In the genomic region with DNA sequence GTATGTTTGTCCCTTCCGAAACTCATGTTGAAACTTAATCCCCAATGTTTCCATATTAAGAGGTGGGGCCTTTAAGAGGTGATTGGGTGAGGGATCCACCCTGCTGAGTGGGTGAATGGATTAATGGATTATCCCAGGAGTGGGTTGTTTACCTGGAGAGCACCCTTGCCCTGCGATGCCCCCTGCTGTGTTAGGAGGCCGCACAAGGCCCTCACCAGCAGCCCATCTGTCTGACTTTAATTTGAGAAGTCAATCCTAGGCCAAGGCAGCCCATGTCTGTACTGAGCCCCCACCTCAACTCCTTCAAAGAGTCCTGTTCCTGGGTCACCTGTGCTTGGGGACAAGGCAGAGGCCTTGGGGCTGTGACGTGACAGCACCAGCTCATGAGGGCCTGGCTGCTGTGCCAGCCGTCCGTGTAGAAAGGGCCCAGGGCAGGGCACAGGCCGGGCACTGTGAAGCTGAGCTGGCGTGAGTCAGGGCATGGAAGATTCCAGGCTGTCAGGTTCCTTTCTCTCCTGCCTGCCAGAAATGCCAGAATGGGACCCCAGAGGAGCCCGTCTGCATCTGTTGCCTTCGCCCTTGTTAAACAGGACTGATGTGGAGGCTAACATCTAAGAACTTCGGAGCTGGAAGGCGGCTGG, we compare ENCODE assay signal across 18 cellular contexts.
"Had no signal": no experiment of that assay in that cellular context is flagged by ENCODE, and none has a peak within 500 bp of the region (broad histone marks: within the 10 kb centered on the region; RNA-seq: fewer than 3 reads in every experiment).

No MANE protein-coding gene starts in this region.

- DNase-seq: activated gamma-delta T cell treated with Interleukin-2 at 50 U/mL for 16 hours; activated naive CD8-positive, alpha-beta T cell treated with anti-CD3 and anti-CD28 coated beads for 36 hours; activated T-cell treated with anti-CD3 and anti-CD28 coated beads, Interleukin-2, amount 50 U/mL, for 72 hours; anterior cingulate cortex; cerebellar nuclear complex; foreskin fibroblast; glutamatergic neuron; left cardiac atrium; naive B cell; right cardiac atrium; substantia nigra; T-helper 2 cell had no signal

- ATAC-seq: activated T-cell treated with anti-CD3 and anti-CD28 coated beads, Interleukin-2, amount 50 U/mL, for 72 hours; left cardiac atrium; right cardiac atrium; stimulated activated memory B cell treated with anti-CD40 and anti-IgM and Interleukin-4, amounts not matched to agents 10 μg/mL and 1 μg/mL and 100 μg/mL, for 72 hours had no signal

- H3K4me3 Mint-ChIP-seq: activated naive CD8-positive, alpha-beta T cell treated with anti-CD3 and anti-CD28 coated beads for 36 hours; activated T-cell treated with anti-CD3 and anti-CD28 coated beads, Interleukin-2, amount 50 U/mL, for 72 hours; dendritic cell treated with granulocyte-macrophage colony-stimulating factor and Interleukin-4, amounts not matched to agents 40 ng/mL and 50 ng/mL, for 4 days; stimulated activated memory B cell treated with anti-CD40 and anti-IgM and Interleukin-4, amounts not matched to agents 10 μg/mL and 1 μg/mL and 100 μg/mL, for 72 hours had no signal

- H3K4me3 ChIP-seq: esophagus muscularis mucosa, lung, upper lobe of left lung had no signal

- H3K9me3 Mint-ChIP-seq: activated naive CD8-positive, alpha-beta T cell treated with anti-CD3 and anti-CD28 coated beads for 36 hours; activated T-cell treated with anti-CD3 and anti-CD28 coated beads, Interleukin-2, amount 50 U/mL, for 72 hours; dendritic cell treated with granulocyte-macrophage colony-stimulating factor and Interleukin-4, amounts not matched to agents 40 ng/mL and 50 ng/mL, for 4 days; naive B cell; stimulated activated memory B cell treated with anti-CD40 and anti-IgM and Interleukin-4, amounts not matched to agents 10 μg/mL and 1 μg/mL and 100 μg/mL, for 72 hours had no signal

- H3K36me3 ChIP-seq: esophagus muscularis mucosa, neutrophil, upper lobe of left lung had no signal

- H3K27me3 Mint-ChIP-seq: activated naive CD8-positive, alpha-beta T cell treated with anti-CD3 and anti-CD28 coated beads for 36 hours had no signal

- H3K27ac ChIP-seq: esophagus muscularis mucosa, neutrophil, upper lobe of left lung had no signal

- H3K27me3 ChIP-seq: esophagus muscularis mucosa, neutrophil, upper lobe of left lung had no signal

- H3K9me3 ChIP-seq: esophagus muscularis mucosa, neutrophil, upper lobe of left lung had no signal

- H3K4me1 ChIP-seq: esophagus muscularis mucosa had no signal

- H3K4me1 Mint-ChIP-seq: activated naive CD8-positive, alpha-beta T cell treated with anti-CD3 and anti-CD28 coated beads for 36 hours; naive B cell; stimulated activated memory B cell treated with anti-CD40 and anti-IgM and Interleukin-4, amounts not matched to agents 10 μg/mL and 1 μg/mL and 100 μg/mL, for 72 hours had no signal

- H3K27ac Mint-ChIP-seq: activated naive CD8-positive, alpha-beta T cell treated with anti-CD3 and anti-CD28 coated beads for 36 hours; activated T-cell treated with anti-CD3 and anti-CD28 coated beads, Interleukin-2, amount 50 U/mL, for 72 hours; dendritic cell treated with granulocyte-macrophage colony-stimulating factor and Interleukin-4, amounts not matched to agents 40 ng/mL and 50 ng/mL, for 4 days; naive B cell; stimulated activated memory B cell treated with anti-CD40 and anti-IgM and Interleukin-4, amounts not matched to agents 10 μg/mL and 1 μg/mL and 100 μg/mL, for 72 hours had no signal

- H3K36me3 Mint-ChIP-seq: activated naive CD8-positive, alpha-beta T cell treated with anti-CD3 and anti-CD28 coated beads for 36 hours; naive B cell; stimulated activated memory B cell treated with anti-CD40 and anti-IgM and Interleukin-4, amounts not matched to agents 10 μg/mL and 1 μg/mL and 100 μg/mL, for 72 hours had no signal
